Comparison of ENCODE assay signal across 8 cellular contexts in genomic region chr13:77325371-77325941, GRCh38. TPM values are rescaled to one million over a fixed set of nuclear protein-coding genes. Genes with fewer than 3 reads are reported as not detected.
DNase-seq lines count a peak whose midpoint lies in the region; ATAC-seq and TF ChIP-seq lines count a peak whose summit lies in the region.

No MANE protein-coding gene starts in this region.

- H3K9me3 ChIP-seq in SJCRH30 (replicated peaks) (no peaks in the 10 kb centered on the region), esophagus (ENCODE audit: control insufficient read depth in 2 of 2, insufficient read depth in 1 of 2, low read depth in 1 of 2, low read length in 1 of 2) (no peaks in the 10 kb centered on the region), osteoblast (ENCODE audit: low read depth, low read length) (no peaks in the 10 kb centered on the region)

- H3K27me3 ChIP-seq in SJCRH30 (no peaks in the 10 kb centered on the region), esophagus (ENCODE audit: control insufficient read depth in 1 of 2, insufficient read depth in 2 of 2, low read length in 2 of 2) (no peaks in the 10 kb centered on the region), osteoblast (ENCODE audit: insufficient read depth, low read length) (no peaks in the 10 kb centered on the region)

- WGBS in esophagus, 2 donors: 3% methylated on average over 11 of the region's 11 CpGs

- peaks cover 5% of the 10 kb centered on the region for H3K27me3 Mint-ChIP-seq in activated naive CD4-positive, alpha-beta T cell treated with anti-CD3 and anti-CD28 coated beads, Interleukin-2, amount 10 ng/mL, durations not matched to agents 7 days and 5 days

- peaks cover 52% of the 10 kb centered on the region for H4K20me1 ChIP-seq in osteoblast (ENCODE audit: insufficient read depth, low read length)

- H3K36me3 ChIP-seq in SJCRH30: no peaks in the 10 kb centered on the region
- H3K36me3 ChIP-seq in esophagus (ENCODE audit: control insufficient read depth in 2 of 2, insufficient read depth in 2 of 2, low read length in 1 of 2): no peaks in the 10 kb centered on the region
- no peaks in the 10 kb centered on the region for H3K36me3 ChIP-seq in osteoblast (ENCODE audit: insufficient read depth, low read length)

- DNase-seq in activated naive CD4-positive, alpha-beta T cell treated with anti-CD3 and anti-CD28 coated beads, Interleukin-2, amount 10 ng/mL, durations not matched to agents 7 days and 5 days: peak; percentile 22
- DNase-seq in activated naive CD4-positive, alpha-beta T cell treated with Interleukin-2 at 50 U/mL for 16 hours: no peak
- DNase-seq in SJCRH30: peak in 1 of 2 experiments; percentile 26
- DNase-seq in osteoblast (ENCODE audit: insufficient read length, low spot score, missing footprints): no peak
- DNase-seq in NCI-H2081 treated with DMSO at 0.1 percent for 48 hours (lab: John Stamatoyannopoulos, UW): no peak

- peaks cover 59% of the 10 kb centered on the region for H3K79me2 ChIP-seq in osteoblast (ENCODE audit: insufficient read depth, low read length)

- H3K36me3 Mint-ChIP-seq in activated naive CD4-positive, alpha-beta T cell treated with anti-CD3 and anti-CD28 coated beads, Interleukin-2, amount 10 ng/mL, durations not matched to agents 7 days and 5 days: peaks cover 21% of the 10 kb centered on the region

- peak overlapping the region; percentile 76 for H2AFZ ChIP-seq in osteoblast (ENCODE audit: low read length)

- H3K9me3 Mint-ChIP-seq in activated naive CD4-positive, alpha-beta T cell treated with anti-CD3 and anti-CD28 coated beads, Interleukin-2, amount 10 ng/mL, durations not matched to agents 7 days and 5 days: no peaks in the 10 kb centered on the region

- no peaks in the 10 kb centered on the region for H3K4me1 ChIP-seq in SJCRH30
- H3K4me1 ChIP-seq in esophagus (ENCODE audit: control insufficient read depth in 2 of 2, insufficient read depth in 2 of 2, low read length in 1 of 2): no peaks in the 10 kb centered on the region
- H3K4me1 ChIP-seq in osteoblast (ENCODE audit: insufficient read depth, low read length): peaks cover 20% of the 10 kb centered on the region

- H3K4me3 ChIP-seq in SJCRH30: peak overlapping the region; percentile 93
- H3K4me3 ChIP-seq in esophagus (ENCODE audit: low read depth in 1 of 2, low read length in 2 of 2): peak overlapping the region; percentile 97 to 100
- peak overlapping the region; percentile 85 for H3K4me3 ChIP-seq in osteoblast (ENCODE audit: insufficient read depth, low read length)

- ATAC-seq in GM19463 (IDR thresholded peaks at IDR 0.05; ENCODE audit: unreplicated experiment) (no peak), GM21737 (IDR thresholded peaks at IDR 0.05; ENCODE audit: unreplicated experiment) (no peak)

- H3K4me2 ChIP-seq in osteoblast (ENCODE audit: insufficient read depth, low read length): peak overlapping the region; percentile 90

- H3K4me3 Mint-ChIP-seq in activated naive CD4-positive, alpha-beta T cell treated with anti-CD3 and anti-CD28 coated beads, Interleukin-2, amount 10 ng/mL, durations not matched to agents 7 days and 5 days: peak overlapping the region; percentile 96

- CTCF ChIA-PET in activated naive CD4-positive, alpha-beta T cell treated with anti-CD3 and anti-CD28 coated beads, Interleukin-2, amount 10 ng/mL, durations not matched to agents 7 days and 5 days (lab: Charles Lee): interaction anchor here (0.6 to 1.6 kb wide), 4 partner anchors 9 to 299 kb away, joined by 3 to 6 read pairs (median 3); no protein-coding TSS in a partner anchor

- peaks cover 73% of the 10 kb centered on the region for H3K4me1 Mint-ChIP-seq in activated naive CD4-positive, alpha-beta T cell treated with anti-CD3 and anti-CD28 coated beads, Interleukin-2, amount 10 ng/mL, durations not matched to agents 7 days and 5 days

- TF ChIP-seq CTCF in osteoblast (IDR thresholded peaks at IDR 0.05; ENCODE audit: extremely low read depth, low read depth, low read length): no peak

- no peak overlapping the region for H3K27ac ChIP-seq in SJCRH30
- peak overlapping the region; percentile 89 to 90 for H3K27ac ChIP-seq in esophagus (ENCODE audit: low read depth in 2 of 2, low read length in 1 of 2)
- peak overlapping the region; percentile 24 for H3K27ac ChIP-seq in osteoblast (ENCODE audit: low read depth, low read length)

- H3K27ac Mint-ChIP-seq in activated naive CD4-positive, alpha-beta T cell treated with anti-CD3 and anti-CD28 coated beads, Interleukin-2, amount 10 ng/mL, durations not matched to agents 7 days and 5 days: peak overlapping the region; percentile 99

RNA-seq across cellular contexts. Expression of gene MYCBP2, which starts 1.4 kb away (rescaled TPM):
- 45.2 and 49.8 TPM in 2 replicates for total RNA-seq in SJCRH30 (2014; rRNA removed; shearing (Covaris generic))
- polyA plus RNA-seq in esophagus: 10 to 100 TPM; 28.1 to 37.7 TPM
- total RNA-seq in osteoblast: 140 and 155 TPM in 2 replicates
